20 cellular contexts compared by ENCODE assay signal in genomic region chr9:3740690-3741419, GRCh38.
DNase-seq lines count a peak whose midpoint lies in the region; ATAC-seq and TF ChIP-seq lines count a peak whose summit lies in the region.
"Had no signal": no experiment of that assay in that cellular context is flagged by ENCODE, and none has a peak within 500 bp of the region (broad histone marks: within the 10 kb centered on the region; RNA-seq: fewer than 3 reads in every experiment).

No MANE protein-coding gene starts in this region.

- H3K27me3 ChIP-seq in SK-N-SH (ENCODE audit: insufficient read depth) = no peaks in the 10 kb centered on the region
- H3K27me3 ChIP-seq in kidney epithelial cell (ENCODE audit: control insufficient read depth, insufficient read depth, low read length) = no peaks in the 10 kb centered on the region
- H3K27me3 ChIP-seq: gastrocnemius medialis, Peyer's patch had no signal

- H3K36me3 Mint-ChIP-seq in MCF 10A (ENCODE audit: insufficient read depth, unreplicated experiment) (no peaks in the 10 kb centered on the region), type B pancreatic cell (no peaks in the 10 kb centered on the region)
- H3K36me3 Mint-ChIP-seq in activated T-cell treated with anti-CD3 and anti-CD28 coated beads, Interleukin-2, amount 50 U/mL, for 72 hours (ENCODE audit: insufficient read depth in 2 of 2) = no peaks in the 10 kb centered on the region
- H3K36me3 Mint-ChIP-seq: natural killer cell had no signal

- no peak overlapping the region for H3K4me3 Mint-ChIP-seq in MCF 10A (ENCODE audit: unreplicated experiment)
- H3K4me3 Mint-ChIP-seq in type B pancreatic cell = no peak overlapping the region
- no peak overlapping the region for H3K4me3 Mint-ChIP-seq in activated T-cell treated with anti-CD3 and anti-CD28 coated beads, Interleukin-2, amount 50 U/mL, for 72 hours
- H3K4me3 Mint-ChIP-seq: activated naive CD8-positive, alpha-beta T cell treated with anti-CD3 and anti-CD28 coated beads, Interleukin-2, amount 50 U/mL, for 24 hours; natural killer cell; stimulated activated naive CD8-positive, alpha-beta T cell treated with anti-CD3 and anti-CD28 coated beads, Interleukin-15, amount 100 ng/mL, for 72 hours had no signal

- CTCF ChIA-PET in SK-N-SH (lab: Yijun Ruan, JAX) (interaction anchor here (1.3 to 1.7 kb wide), 3 partner anchors 108 to 599 kb away, joined by 3 to 5 read pairs (median 5); no protein-coding TSS in a partner anchor), MCF 10A (lab: Yijun Ruan, JAX) (interaction anchor here (0.6 to 1.8 kb wide), 7 partner anchors 9 to 626 kb away, joined by 3 to 4 read pairs (median 3); no protein-coding TSS in a partner anchor)

- H3K4me1 ChIP-seq in SK-N-SH (ENCODE audit: control insufficient read depth in 1 of 2, insufficient read depth in 2 of 2, low read depth in 1 of 2, low read length in 1 of 2) = no peaks in the 10 kb centered on the region; a peak in 1 of 4 replicates
- H3K4me1 ChIP-seq: gastrocnemius medialis, Peyer's patch had no signal

- BruUV-seq in MCF 10A (replicated peaks; lab: Mats Ljungman, UMichigan) = no TSS peak

- no peak for TF ChIP-seq EP300 in SK-N-SH (IDR thresholded peaks at IDR 0.05; ENCODE audit: borderline replicate concordance in 1 of 2, low read depth in 1 of 2, low read length in 1 of 2)

- ATAC-seq in SK-N-SH treated with all-trans-retinoic acid at 6 μM for 48 hours = no peak
- no peak for ATAC-seq in activated T-cell treated with anti-CD3 and anti-CD28 coated beads, Interleukin-2, amount 50 U/mL, for 72 hours (replicated peaks in 1 of 2)
- ATAC-seq: activated naive CD8-positive, alpha-beta T cell treated with anti-CD3 and anti-CD28 coated beads, Interleukin-2, amount 50 U/mL, for 24 hours; gastrocnemius medialis; natural killer cell; stimulated activated naive CD8-positive, alpha-beta T cell treated with anti-CD3 and anti-CD28 coated beads, Interleukin-15, amount 100 ng/mL, for 72 hours had no signal

- POLR2A ChIA-PET in SK-N-SH (lab: Yijun Ruan, JAX) = no interaction called here
- POLR2A ChIA-PET in MCF 10A (lab: Yijun Ruan, JAX) = interaction anchor here (0.6 kb wide), 1 partner anchor 575 kb away, joined by 3 read pairs; no protein-coding TSS in a partner anchor

- 83% methylated on average over 9 of the region's 9 CpGs for WGBS in SK-N-SH (ENCODE audit: low lambda C conversion rate)

- H3K9me3 Mint-ChIP-seq in MCF 10A (ENCODE audit: unreplicated experiment) (no peaks in the 10 kb centered on the region), type B pancreatic cell (no peaks in the 10 kb centered on the region)
- no peaks in the 10 kb centered on the region for H3K9me3 Mint-ChIP-seq in activated T-cell treated with anti-CD3 and anti-CD28 coated beads, Interleukin-2, amount 50 U/mL, for 72 hours
- H3K9me3 Mint-ChIP-seq: natural killer cell; stimulated activated naive CD8-positive, alpha-beta T cell treated with anti-CD3 and anti-CD28 coated beads, Interleukin-15, amount 100 ng/mL, for 72 hours had no signal

- no peak overlapping the region for H3K9ac ChIP-seq in SK-N-SH

- no peaks in the 10 kb centered on the region for H3K9me3 ChIP-seq in SK-N-SH
- H3K9me3 ChIP-seq: gastrocnemius medialis, Peyer's patch had no signal

- H3K4me1 Mint-ChIP-seq in MCF 10A (ENCODE audit: insufficient read depth, unreplicated experiment) = peaks cover 10% of the 10 kb centered on the region
- peaks cover 10% of the 10 kb centered on the region for H3K4me1 Mint-ChIP-seq in type B pancreatic cell (ENCODE audit: unreplicated experiment)
- H3K4me1 Mint-ChIP-seq in activated T-cell treated with anti-CD3 and anti-CD28 coated beads, Interleukin-2, amount 50 U/mL, for 72 hours (ENCODE audit: low read depth) = peaks cover 15% of the 10 kb centered on the region
- H3K4me1 Mint-ChIP-seq: natural killer cell had no signal

- H4K20me1 ChIP-seq in SK-N-SH (ENCODE audit: insufficient read depth) = no peaks in the 10 kb centered on the region

- H3K79me2 ChIP-seq in SK-N-SH (ENCODE audit: insufficient read depth) = no peaks in the 10 kb centered on the region

- TF ChIP-seq CTCF in SK-N-SH (IDR thresholded peaks at IDR 0.05) = no peak
- no peak for TF ChIP-seq CTCF in MCF 10A (IDR thresholded peaks at IDR 0.05; ENCODE audit: unreplicated experiment)
- TF ChIP-seq CTCF in kidney epithelial cell (IDR thresholded peaks at IDR 0.05; ENCODE audit: insufficient read depth, low read length, poor library complexity, severe bottlenecking) = no peak
- no peak for TF ChIP-seq CTCF in type B pancreatic cell (conservative IDR thresholded peaks at IDR 0.05)

- DNase-seq in SK-N-SH (no peak), MCF 10A (ENCODE audit: unreplicated experiment) (peak; percentile 48), kidney epithelial cell (ENCODE audit: low read depth) (peak; percentile 43), type B pancreatic cell (ENCODE audit: extremely low spot score, unreplicated experiment) (no peak), NAMALWA (ENCODE audit: low spot score) (no peak)
- DNase-seq in activated CD4-positive, CD25-positive, alpha-beta regulatory T cell treated with anti-CD3 and anti-CD28 coated beads, Interleukin-2, amount 50 U/mL, for 72 hours = no peak
- DNase-seq in activated T-cell treated with anti-CD3 and anti-CD28 coated beads, Interleukin-2, amount 50 U/mL, for 72 hours = no peak
- DNase-seq: 8988T; activated CD8-positive, alpha-beta memory T cell treated with anti-CD3 and anti-CD28 coated beads for 24 hours; activated naive CD8-positive, alpha-beta T cell treated with anti-CD3 and anti-CD28 coated beads, Interleukin-2, amount 50 U/mL, for 24 hours; C1 segment of cervical spinal cord; cerebellar nuclear complex; gastrocnemius medialis; GOT3; natural killer cell; NCI-H2171; NCI-H82; Peyer's patch; stimulated activated naive CD8-positive, alpha-beta T cell treated with anti-CD3 and anti-CD28 coated beads, Interleukin-15, amount 100 ng/mL, for 72 hours had no signal

- H3K4me2 ChIP-seq in SK-N-SH = no peak overlapping the region

- no peak for TF ChIP-seq RAD21 in SK-N-SH (IDR thresholded peaks at IDR 0.05; ENCODE audit: low read length)

- H2AFZ ChIP-seq in SK-N-SH (ENCODE audit: low read depth) = peak overlapping the region; percentile 38; the same call in 1 of the 2 replicates

- intact Hi-C loops in MCF 10A (cut with micrococcal nuclease) = no loop called here

- peak overlapping the region; percentile 63 for H3K27ac Mint-ChIP-seq in MCF 10A (ENCODE audit: low read depth, unreplicated experiment)
- peak overlapping the region; percentile 12 for H3K27ac Mint-ChIP-seq in type B pancreatic cell
- H3K27ac Mint-ChIP-seq in activated T-cell treated with anti-CD3 and anti-CD28 coated beads, Interleukin-2, amount 50 U/mL, for 72 hours = no peak overlapping the region
- H3K27ac Mint-ChIP-seq: activated naive CD8-positive, alpha-beta T cell treated with anti-CD3 and anti-CD28 coated beads, Interleukin-2, amount 50 U/mL, for 24 hours; natural killer cell had no signal

- no peaks in the 10 kb centered on the region for H3K36me3 ChIP-seq in SK-N-SH (replicated peaks in 1 of 2; ENCODE audit: control insufficient read depth in 1 of 2, insufficient read depth in 2 of 2, low read length in 1 of 2)
- H3K36me3 ChIP-seq in kidney epithelial cell (ENCODE audit: control insufficient read depth, insufficient read depth, low read length) = no peaks in the 10 kb centered on the region
- H3K36me3 ChIP-seq: gastrocnemius medialis, Peyer's patch had no signal

- H3F3A ChIP-seq in SK-N-SH (replicated peaks; ENCODE audit: insufficient read depth) = peaks cover 2% of the 10 kb centered on the region

- H3K9me2 ChIP-seq in SK-N-SH = no peaks in the 10 kb centered on the region

- no peak overlapping the region for H3K27ac ChIP-seq in SK-N-SH (ENCODE audit: low read depth in 2 of 2, low read length in 1 of 2)
- H3K27ac ChIP-seq: gastrocnemius medialis, Peyer's patch had no signal

- H3K27me3 Mint-ChIP-seq in MCF 10A (ENCODE audit: insufficient read depth, unreplicated experiment) (no peaks in the 10 kb centered on the region), type B pancreatic cell (no peaks in the 10 kb centered on the region)
- no peaks in the 10 kb centered on the region for H3K27me3 Mint-ChIP-seq in activated T-cell treated with anti-CD3 and anti-CD28 coated beads, Interleukin-2, amount 50 U/mL, for 72 hours (ENCODE audit: low read depth)
- H3K27me3 Mint-ChIP-seq: stimulated activated naive CD8-positive, alpha-beta T cell treated with anti-CD3 and anti-CD28 coated beads, Interleukin-15, amount 100 ng/mL, for 72 hours had no signal

- H3K4me3 ChIP-seq in SK-N-SH (ENCODE audit: low read depth in 2 of 2, low read length in 1 of 2) (no peak overlapping the region), kidney epithelial cell (ENCODE audit: low read depth, low read length) (no peak overlapping the region)
- H3K4me3 ChIP-seq: gastrocnemius medialis, Peyer's patch had no signal

TF ChIP-seq in SK-N-SH, 30 proteins besides CTCF, POLR2A, EP300 and RAD21 (continues in another document):
- TF ChIP-seq RFX5 (IDR thresholded peaks at IDR 0.05; ENCODE audit: low read length) = no peak
- TF ChIP-seq YY1 (IDR thresholded peaks at IDR 0.05; ENCODE audit: low read depth) = no peak
- TF ChIP-seq GATA2 (CRISPR knock-in tag; IDR thresholded peaks at IDR 0.05) = no peak
- TF ChIP-seq, protein P1, sequence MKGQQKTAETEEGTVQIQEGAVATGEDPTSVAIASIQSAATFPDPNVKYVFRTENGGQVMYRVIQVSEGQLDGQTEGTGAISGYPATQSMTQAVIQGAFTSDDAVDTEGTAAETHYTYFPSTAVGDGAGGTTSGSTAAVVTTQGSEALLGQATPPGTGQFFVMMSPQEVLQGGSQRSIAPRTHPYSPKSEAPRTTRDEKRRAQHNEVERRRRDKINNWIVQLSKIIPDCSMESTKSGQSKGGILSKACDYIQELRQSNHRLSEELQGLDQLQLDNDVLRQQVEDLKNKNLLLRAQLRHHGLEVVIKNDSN (IDR thresholded peaks at IDR 0.05; ENCODE audit: borderline replicate concordance, low read depth) = no peak

TF ChIP-seq in SK-N-SH treated with all-trans-retinoic acid at 6 μM for 48 hours, 23 proteins besides CTCF, POLR2A, EP300 and RAD21 (continues in another document):
- TF ChIP-seq, protein P2, sequence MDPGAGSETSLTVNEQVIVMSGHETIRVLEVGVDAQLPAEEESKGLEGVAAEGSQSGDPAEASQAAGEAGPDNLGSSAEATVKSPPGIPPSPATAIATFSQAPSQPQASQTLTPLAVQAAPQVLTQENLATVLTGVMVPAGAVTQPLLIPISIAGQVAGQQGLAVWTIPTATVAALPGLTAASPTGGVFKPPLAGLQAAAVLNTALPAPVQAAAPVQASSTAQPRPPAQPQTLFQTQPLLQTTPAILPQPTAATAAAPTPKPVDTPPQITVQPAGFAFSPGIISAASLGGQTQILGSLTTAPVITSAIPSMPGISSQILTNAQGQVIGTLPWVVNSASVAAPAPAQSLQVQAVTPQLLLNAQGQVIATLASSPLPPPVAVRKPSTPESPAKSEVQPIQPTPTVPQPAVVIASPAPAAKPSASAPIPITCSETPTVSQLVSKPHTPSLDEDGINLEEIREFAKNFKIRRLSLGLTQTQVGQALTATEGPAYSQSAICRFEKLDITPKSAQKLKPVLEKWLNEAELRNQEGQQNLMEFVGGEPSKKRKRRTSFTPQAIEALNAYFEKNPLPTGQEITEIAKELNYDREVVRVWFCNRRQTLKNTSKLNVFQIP (CRISPR knock-in tag; IDR thresholded peaks at IDR 0.05; ENCODE audit: borderline replicate concordance, low read depth) = no peak
- TF ChIP-seq BACH2 (CRISPR knock-in tag; IDR thresholded peaks at IDR 0.05; ENCODE audit: borderline replicate concordance) (no peak), ZFP3 (CRISPR knock-in tag; IDR thresholded peaks at IDR 0.05) (no peak), ISL1 (CRISPR knock-in tag; IDR thresholded peaks at IDR 0.05) (no peak)

Comparison
In these comparisons a context has a peak if more than half of its experiments do, and no peak if none do; other contexts are left out.
1. DNase-seq: peak in MCF 10A (single experiment) and kidney epithelial cell (single experiment); none in SK-N-SH (single experiment), type B pancreatic cell (single experiment), NAMALWA (single experiment), activated CD4-positive, CD25-positive, alpha-beta regulatory T cell treated with anti-CD3 and anti-CD28 coated beads, Interleukin-2, amount 50 U/mL, for 72 hours (single experiment) and activated T-cell treated with anti-CD3 and anti-CD28 coated beads, Interleukin-2, amount 50 U/mL, for 72 hours (0 of 2).